Comparison of ENCODE assay signal across 15 cellular contexts in genomic region chr3:125006190-125006855, GRCh38.
"Had no signal": no experiment of that assay in that cellular context is flagged by ENCODE, and none has a peak within 500 bp of the region (broad histone marks: within the 10 kb centered on the region; RNA-seq: fewer than 3 reads in every experiment).

No MANE protein-coding gene starts in this region.

- H3K4me1 Mint-ChIP-seq: stimulated activated memory B cell treated with anti-CD40 and anti-IgM and Interleukin-4, amounts not matched to agents 10 μg/mL and 1 μg/mL and 100 μg/mL, for 72 hours had no signal

- H3K27ac ChIP-seq: breast epithelium, foreskin keratinocyte, right lobe of liver, spleen had no signal

- H3K27me3 Mint-ChIP-seq: activated CD4-positive, alpha-beta memory T cell treated with anti-CD3 and anti-CD28 coated beads for 36 hours; activated naive CD8-positive, alpha-beta T cell treated with anti-CD3 and anti-CD28 coated beads for 36 hours; stimulated activated memory B cell treated with anti-CD40 and anti-IgM and Interleukin-4, amounts not matched to agents 10 μg/mL and 1 μg/mL and 100 μg/mL, for 72 hours; T-helper 17 cell had no signal

- H3K9me3 Mint-ChIP-seq: activated CD4-positive, alpha-beta memory T cell treated with anti-CD3 and anti-CD28 coated beads for 36 hours; activated naive CD8-positive, alpha-beta T cell treated with anti-CD3 and anti-CD28 coated beads for 36 hours; stimulated activated memory B cell treated with anti-CD40 and anti-IgM and Interleukin-4, amounts not matched to agents 10 μg/mL and 1 μg/mL and 100 μg/mL, for 72 hours had no signal

- H3K27me3 ChIP-seq: breast epithelium, dorsolateral prefrontal cortex, foreskin keratinocyte, right lobe of liver, spleen had no signal

- H3K9me3 ChIP-seq: breast epithelium, right lobe of liver, spleen had no signal

- FAIRE-seq: TTC549 had no signal

- H3K4me3 Mint-ChIP-seq: activated CD4-positive, alpha-beta memory T cell treated with anti-CD3 and anti-CD28 coated beads for 36 hours; activated naive CD8-positive, alpha-beta T cell treated with anti-CD3 and anti-CD28 coated beads for 36 hours; stimulated activated memory B cell treated with anti-CD40 and anti-IgM and Interleukin-4, amounts not matched to agents 10 μg/mL and 1 μg/mL and 100 μg/mL, for 72 hours; T-helper 17 cell had no signal

- H3K36me3 ChIP-seq: breast epithelium had no signal

- H3K4me3 ChIP-seq: breast epithelium, dorsolateral prefrontal cortex, right lobe of liver, spleen had no signal

- H3K4me1 ChIP-seq: breast epithelium, foreskin keratinocyte had no signal

- H3K27ac Mint-ChIP-seq: activated CD4-positive, alpha-beta memory T cell treated with anti-CD3 and anti-CD28 coated beads for 36 hours; activated naive CD8-positive, alpha-beta T cell treated with anti-CD3 and anti-CD28 coated beads for 36 hours; stimulated activated memory B cell treated with anti-CD40 and anti-IgM and Interleukin-4, amounts not matched to agents 10 μg/mL and 1 μg/mL and 100 μg/mL, for 72 hours; T-helper 17 cell had no signal

- DNase-seq: activated CD4-positive, alpha-beta memory T cell treated with anti-CD3 and anti-CD28 coated beads for 36 hours; activated gamma-delta T cell treated with Interleukin-2 at 50 U/mL for 16 hours; activated naive CD8-positive, alpha-beta T cell treated with anti-CD3 and anti-CD28 coated beads for 36 hours; activated T-cell treated with anti-CD3 and anti-CD28 coated beads, Interleukin-2, amount 50 U/mL, for 48 hours; dorsolateral prefrontal cortex; foreskin keratinocyte; head of caudate nucleus; posterior cingulate gyrus; right lobe of liver; spleen; stimulated activated CD4-positive, alpha-beta T cell treated with anti-CD3 and anti-CD28 coated beads, Interleukin-1b, Interleukin-23, amount 100 ng/mL, for 48 hours; T-helper 17 cell had no signal

- ATAC-seq: foreskin keratinocyte; right lobe of liver; stimulated activated memory B cell treated with anti-CD40 and anti-IgM and Interleukin-4, amounts not matched to agents 10 μg/mL and 1 μg/mL and 100 μg/mL, for 72 hours; T-helper 17 cell had no signal
